Comparison of ENCODE assay signal across 8 cellular contexts in the genomic region with DNA sequence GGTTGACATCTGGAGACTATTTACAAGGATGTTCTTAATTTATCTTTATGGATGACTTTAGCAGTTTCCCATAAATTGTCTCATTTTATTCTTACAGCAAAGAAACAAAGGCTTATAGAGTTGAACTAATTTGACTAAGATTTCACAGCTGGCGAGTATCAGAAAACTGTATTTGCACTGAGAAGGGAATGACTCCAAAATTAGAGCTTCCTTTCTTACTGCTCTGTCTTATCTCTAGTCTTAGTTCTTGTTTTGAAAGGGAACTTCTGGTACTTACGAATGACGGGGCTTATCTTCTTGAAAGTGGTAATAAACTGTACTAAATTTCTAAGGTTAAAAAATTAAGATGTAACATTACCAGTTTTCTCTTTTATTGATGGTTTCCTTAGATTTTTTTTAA. TPM values are rescaled to one million over a fixed set of nuclear protein-coding genes. Genes with fewer than 3 reads are reported as not detected.
DNase-seq lines count a peak whose midpoint lies in the region; ATAC-seq and TF ChIP-seq lines count a peak whose summit lies in the region.

No MANE protein-coding gene starts in this region.

- peak; percentile 83 for ATAC-seq in GM21528 (IDR thresholded peaks at IDR 0.05; ENCODE audit: low FRiP score, unreplicated experiment)
- ATAC-seq in HG03565 (IDR thresholded peaks at IDR 0.05; ENCODE audit: unreplicated experiment), result peak; percentile 74
- peak; percentile 35 to 69 for ATAC-seq in left cardiac atrium
- no peak for ATAC-seq in omental fat pad (ENCODE audit: low FRiP score)

- DNase-seq in GM12865 (ENCODE audit: low read depth) (peak; percentile 51), left cardiac atrium (no peak), GDM1 (lab: John Stamatoyannopoulos, UW) (no peak), omental fat pad (ENCODE audit: low spot score) (no peak), NCI-H510A (lab: John Stamatoyannopoulos, UW) (no peak), 8988T (no peak)

- intact Hi-C loops in left cardiac atrium (cut with DNase I), result no loop called here

- H3K4me3 ChIP-seq in GM12865 (ENCODE audit: low read depth, low read length), result no peak overlapping the region

- TF ChIP-seq CTCF in GM12865 (IDR thresholded peaks at IDR 0.05; ENCODE audit: insufficient read depth, low read depth, low read length, missing control alignments), result no peak
- no peak for TF ChIP-seq CTCF in omental fat pad (IDR thresholded peaks at IDR 0.05)

RNA-seq across cellular contexts. Expression of gene CNST, which starts 13.6 kb away (rescaled TPM):
- total RNA-seq in left cardiac atrium (10 to 100 TPM; 17.0 to 18.3 TPM), omental fat pad (10 to 100 TPM; 23.0 to 35.3 (median 33.4) TPM)

RNA-seq across cellular contexts. Expression of gene TFB2M, which starts 13.8 kb away (rescaled TPM):
- 10 to 100 TPM; 10.7 to 12.9 TPM for total RNA-seq in left cardiac atrium
- total RNA-seq in omental fat pad, result 10 to 100 TPM in 2 of 4 donors, 1 to 10 TPM in 2; 7.7 to 22.8 (median 10.7) TPM
